In genomic region chrX:84320023-84320422, GRCh38 we compare ENCODE assay signal across 1 cellular context.
TF ChIP-seq lines count a peak whose summit lies in the region.

No MANE protein-coding gene starts in this region.

TF ChIP-seq in HepG2, 621 proteins besides CTCF, POLR2A, EP300 and RAD21 (continued from another document):
- TF ChIP-seq ARID4A (CRISPR knock-in tag; IDR thresholded peaks at IDR 0.05; ENCODE audit: borderline replicate concordance) (no peak), ZNF343 (CRISPR knock-in tag; IDR thresholded peaks at IDR 0.05) (no peak), HMG20A (CRISPR knock-in tag; IDR thresholded peaks at IDR 0.05; ENCODE audit: borderline replicate concordance) (no peak), ZBTB1 (CRISPR knock-in tag; IDR thresholded peaks at IDR 0.05; ENCODE audit: borderline replicate concordance) (no peak), MTF1 (CRISPR knock-in tag; IDR thresholded peaks at IDR 0.05) (no peak), ADNP (CRISPR knock-in tag; IDR thresholded peaks at IDR 0.05) (no peak), MAFF (IDR thresholded peaks at IDR 0.05; ENCODE audit: low read depth, low read length) (0 out of 2 replicates have a peak, but pooled peaks have one; percentile 15), ZNF180 (CRISPR knock-in tag; IDR thresholded peaks at IDR 0.05; ENCODE audit: borderline replicate concordance, low read depth) (no peak), KDM6A (CRISPR knock-in tag; IDR thresholded peaks at IDR 0.05; ENCODE audit: low read depth) (no peak), ZNF18 (CRISPR knock-in tag; IDR thresholded peaks at IDR 0.05; ENCODE audit: insufficient replicate concordance) (no peak), SMC3 (IDR thresholded peaks at IDR 0.05; ENCODE audit: low read length) (no peak), RORA (CRISPR knock-in tag; IDR thresholded peaks at IDR 0.05) (no peak)
